13 cellular contexts compared by ENCODE assay signal in the genomic region with DNA sequence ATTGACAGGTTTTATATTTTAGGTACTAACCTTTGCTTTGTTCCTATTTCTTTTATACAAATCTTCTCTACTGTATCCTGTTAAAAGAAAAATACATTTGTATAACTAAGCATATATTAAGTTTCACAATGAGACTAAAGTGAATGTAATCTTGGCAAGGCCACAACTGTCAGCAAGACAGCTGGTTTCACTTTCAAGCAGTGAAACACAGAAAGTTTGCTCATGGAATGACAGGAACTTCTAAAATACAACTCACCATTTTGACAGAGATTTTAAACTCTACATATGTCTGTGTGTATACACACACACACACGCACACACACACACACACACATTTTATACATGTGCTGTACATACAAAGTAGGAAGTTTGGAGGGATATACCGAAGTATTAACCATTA. TPM values are rescaled to one million over a fixed set of nuclear protein-coding genes. Genes with fewer than 3 reads are reported as not detected.
A peak's percentile ranks its signal among the peaks of the same experiment; 100 is the strongest.
DNase-seq lines count a peak whose midpoint lies in the region; ATAC-seq lines count a peak whose summit lies in the region.
"Had no signal": no experiment of that assay in that cellular context is flagged by ENCODE, and none has a peak within 500 bp of the region (broad histone marks: within the 10 kb centered on the region; RNA-seq: fewer than 3 reads in every experiment).

No MANE protein-coding gene starts in this region.

- no peak for DNase-seq in activated T-cell treated with anti-CD3 and anti-CD28 coated beads, Interleukin-2, amount 50 U/mL, for 24 hours
- DNase-seq in activated T-cell treated with anti-CD3 and anti-CD28 coated beads for 4 hours (no peak), skeletal muscle cell (ENCODE audit: low read depth) (peak; percentile 46), DMS 273 treated with DMSO at 0.1 percent for 48 hours (lab: John Stamatoyannopoulos, UW) (no peak), H4 (ENCODE audit: low spot score) (no peak), DMS114 treated with DMSO at 0.1 percent for 48 hours (lab: John Stamatoyannopoulos, UW; ENCODE audit: unreplicated experiment) (no peak)
- no peak for DNase-seq in activated naive CD8-positive, alpha-beta T cell treated with anti-CD3 and anti-CD28 coated beads, Interleukin-2, amount 10 ng/mL, durations not matched to agents 7 days and 5 days
- DNase-seq: mesendoderm, NCI-H1105 treated with DMSO at 0.1 percent for 48 hours, T-helper 9 cell had no signal

- H3K4me3 ChIP-seq in skeletal muscle cell (ENCODE audit: low read depth, low read length) = no peak overlapping the region
- H3K4me3 ChIP-seq: HAP-1 had no signal

- H3K4me1 Mint-ChIP-seq in activated T-cell treated with anti-CD3 and anti-CD28 coated beads, Interleukin-2, amount 50 U/mL, for 24 hours (ENCODE audit: low read depth) = peaks cover 30% of the 10 kb centered on the region
- peaks cover 17% of the 10 kb centered on the region for H3K4me1 Mint-ChIP-seq in activated naive CD8-positive, alpha-beta T cell treated with anti-CD3 and anti-CD28 coated beads, Interleukin-2, amount 10 ng/mL, durations not matched to agents 7 days and 5 days
- H3K4me1 Mint-ChIP-seq: CD14-positive monocyte had no signal

- H3K36me3 Mint-ChIP-seq in activated T-cell treated with anti-CD3 and anti-CD28 coated beads, Interleukin-2, amount 50 U/mL, for 24 hours (ENCODE audit: low read depth) = peaks cover 84% of the 10 kb centered on the region
- peaks cover 24% of the 10 kb centered on the region for H3K36me3 Mint-ChIP-seq in activated naive CD8-positive, alpha-beta T cell treated with anti-CD3 and anti-CD28 coated beads, Interleukin-2, amount 10 ng/mL, durations not matched to agents 7 days and 5 days

- H3K4me3 Mint-ChIP-seq in activated T-cell treated with anti-CD3 and anti-CD28 coated beads, Interleukin-2, amount 50 U/mL, for 24 hours = no peak overlapping the region
- H3K4me3 Mint-ChIP-seq in activated naive CD8-positive, alpha-beta T cell treated with anti-CD3 and anti-CD28 coated beads, Interleukin-2, amount 10 ng/mL, durations not matched to agents 7 days and 5 days = no peak overlapping the region
- H3K4me3 Mint-ChIP-seq: CD14-positive monocyte had no signal

- no peaks in the 10 kb centered on the region for H3K9me3 Mint-ChIP-seq in activated T-cell treated with anti-CD3 and anti-CD28 coated beads, Interleukin-2, amount 50 U/mL, for 24 hours
- no peaks in the 10 kb centered on the region for H3K9me3 Mint-ChIP-seq in activated naive CD8-positive, alpha-beta T cell treated with anti-CD3 and anti-CD28 coated beads, Interleukin-2, amount 10 ng/mL, durations not matched to agents 7 days and 5 days
- H3K9me3 Mint-ChIP-seq: CD14-positive monocyte had no signal

- H3K27ac Mint-ChIP-seq in activated T-cell treated with anti-CD3 and anti-CD28 coated beads, Interleukin-2, amount 50 U/mL, for 24 hours = peak overlapping the region; percentile 57
- peak overlapping the region; percentile 74 for H3K27ac Mint-ChIP-seq in activated naive CD8-positive, alpha-beta T cell treated with anti-CD3 and anti-CD28 coated beads, Interleukin-2, amount 10 ng/mL, durations not matched to agents 7 days and 5 days

- peak; percentile 71 for ATAC-seq in HG02759 (IDR thresholded peaks at IDR 0.05; ENCODE audit: unreplicated experiment)
- ATAC-seq in activated naive CD8-positive, alpha-beta T cell treated with anti-CD3 and anti-CD28 coated beads, Interleukin-2, amount 10 ng/mL, durations not matched to agents 7 days and 5 days (ENCODE audit: low read depth) = peak; percentile 75

- POLR2A ChIA-PET in activated naive CD8-positive, alpha-beta T cell treated with anti-CD3 and anti-CD28 coated beads, Interleukin-2, amount 10 ng/mL, durations not matched to agents 7 days and 5 days (lab: Charles Lee) = interaction anchor here (0.6 kb wide), 1 partner anchor 59 kb away, joined by 3 read pairs; no protein-coding TSS in a partner anchor

- H3K27me3 Mint-ChIP-seq in activated T-cell treated with anti-CD3 and anti-CD28 coated beads, Interleukin-2, amount 50 U/mL, for 24 hours = no peaks in the 10 kb centered on the region
- no peaks in the 10 kb centered on the region for H3K27me3 Mint-ChIP-seq in activated naive CD8-positive, alpha-beta T cell treated with anti-CD3 and anti-CD28 coated beads, Interleukin-2, amount 10 ng/mL, durations not matched to agents 7 days and 5 days

RNA-seq across cellular contexts. Expression of a gene that starts 53.3 kb away (rescaled TPM):
- total RNA-seq in activated naive CD8-positive, alpha-beta T cell treated with anti-CD3 and anti-CD28 coated beads, Interleukin-2, amount 10 ng/mL, durations not matched to agents 7 days and 5 days = 10 to 100 TPM; 66.3 to 69.4 TPM
- total RNA-seq in H4 (2014; rRNA removed; shearing (Covaris generic)) = 27.2 and 34.6 TPM in 2 replicates
